Comparison of ENCODE assay signal across 1 cellular context in genomic region chr2:112764071-112765044, GRCh38.
TF ChIP-seq lines count a peak whose summit lies in the region.

TSS of gene CKAP2L (minus strand) at chr2:112764609. CDS start at chr2:112764598, 11 bp downstream.

TF ChIP-seq in K562, 482 proteins besides CTCF, POLR2A, EP300 and RAD21 (continued from another document and continues in another):
- TF ChIP-seq PKNOX1 (IDR thresholded peaks at IDR 0.05) (peak; percentile 64; the same call in 1 of the 2 replicates), ZNF318 (IDR thresholded peaks at IDR 0.05; ENCODE audit: borderline replicate concordance in 1 of 2, low read depth in 1 of 2) (no peak), ZNF740 (CRISPR knock-in tag; IDR thresholded peaks at IDR 0.05) (0 out of 2 replicates have a peak, but pooled peaks have one; percentile 24), ZNF740 (tag; IDR thresholded peaks at IDR 0.05) (no peak), LARP7 (IDR thresholded peaks at IDR 0.05) (no peak), RBM34 (IDR thresholded peaks at IDR 0.05; ENCODE audit: borderline replicate concordance, insufficient read depth, low read length) (no peak), ZBTB11 (CRISPR knock-in tag; IDR thresholded peaks at IDR 0.05) (no peak), ZNF584 (CRISPR knock-in tag; IDR thresholded peaks at IDR 0.05; ENCODE audit: low read depth) (no peak), RNF2 (IDR thresholded peaks at IDR 0.05) (peak; percentile 73; the same call in 1 of the 2 replicates), HDAC8 (tag; IDR thresholded peaks at IDR 0.05) (no peak), JUND (IDR thresholded peaks at IDR 0.05; ENCODE audit: borderline replicate concordance, low read depth, low read length) (no peak), JUND (tag; IDR thresholded peaks at IDR 0.05; ENCODE audit: borderline replicate concordance, low read depth, low read length) (no peak; the same call in 2 of the 3 replicates), ZFPM2 (CRISPR knock-in tag; IDR thresholded peaks at IDR 0.05) (no peak), FOXO4 (CRISPR knock-in tag; IDR thresholded peaks at IDR 0.05) (no peak), NFE2 (IDR thresholded peaks at IDR 0.05; ENCODE audit: low read depth) (no peak), ZNF778 (CRISPR knock-in tag; IDR thresholded peaks at IDR 0.05) (no peak), ZFP36 (IDR thresholded peaks at IDR 0.05; ENCODE audit: low read depth, low read length, partially characterized antibody) (no peak), ZKSCAN1 (IDR thresholded peaks at IDR 0.05; ENCODE audit: low read depth, low read length) (0 out of 2 replicates have a peak, but pooled peaks have one; percentile 17), FOXK2 (conservative IDR thresholded peaks at IDR 0.05 in 1 of 2, IDR thresholded peaks at IDR 0.05 in 1 of 2; ENCODE audit: low read depth in 2 of 2) (peak; percentile 86 to 92), POLR2AphosphoS2 (IDR thresholded peaks at IDR 0.05; ENCODE audit: low read length) (no peak), ZSCAN32 (CRISPR knock-in tag; IDR thresholded peaks at IDR 0.05) (no peak), GTF3C2 (IDR thresholded peaks at IDR 0.05; ENCODE audit: borderline replicate concordance, extremely low read depth, insufficient read length) (no peak), RFX1 (IDR thresholded peaks at IDR 0.05) (no peak), SRSF1 (IDR thresholded peaks at IDR 0.05; ENCODE audit: low read depth, low read length) (no peak), TSHZ1 (CRISPR knock-in tag; IDR thresholded peaks at IDR 0.05) (no peak), USF1 (CRISPR knock-in tag; IDR thresholded peaks at IDR 0.05) (peak; percentile 44), GMEB1 (CRISPR knock-in tag; IDR thresholded peaks at IDR 0.05) (peak; percentile 76), ETV6 (IDR thresholded peaks at IDR 0.05; ENCODE audit: borderline replicate concordance in 1 of 2, low read depth in 2 of 2, low read length in 1 of 2) (no peak), ETV6 (CRISPR knock-in tag; IDR thresholded peaks at IDR 0.05; ENCODE audit: borderline replicate concordance) (no peak), PML (IDR thresholded peaks at IDR 0.05; ENCODE audit: low read length) (0 out of 2 replicates have a peak, but pooled peaks have one; percentile 15)
